ENCODE assay signal across 1 cellular context in genomic region chr16:913817-914440, GRCh38.
TF ChIP-seq lines count a peak whose summit lies in the region.

No MANE protein-coding gene starts in this region.

TF ChIP-seq in HepG2, 621 proteins besides CTCF, POLR2A, EP300 and RAD21 (continued from another document):
- peak; percentile 90 for TF ChIP-seq ZBTB33 (CRISPR knock-in tag; IDR thresholded peaks at IDR 0.05)
